ENCODE assay signal across 13 cellular contexts in genomic region chr6:34242252-34243130, GRCh38. TPM values are rescaled to one million over a fixed set of nuclear protein-coding genes. Genes with fewer than 3 reads are reported as not detected.
DNase-seq lines count a peak whose midpoint lies in the region; FAIRE-seq and TF ChIP-seq lines count a peak whose summit lies in the region.
"Had no signal": no experiment of that assay in that cellular context is flagged by ENCODE, and none has a peak within 500 bp of the region (broad histone marks: within the 10 kb centered on the region; RNA-seq: fewer than 3 reads in every experiment).

No MANE protein-coding gene starts in this region.

- H3K27me3 Mint-ChIP-seq in T-helper 2 cell treated with Interferon-gamma antibody and Interleukin-4, amounts not matched to agents 5 μg/mL and 100 μg/mL, for 36 hours (ENCODE audit: low read depth): no peaks in the 10 kb centered on the region
- H3K27me3 Mint-ChIP-seq in astrocyte (ENCODE audit: low read depth, unreplicated experiment) (no peaks in the 10 kb centered on the region), osteocyte (ENCODE audit: unreplicated experiment) (no peaks in the 10 kb centered on the region)

- H3K36me3 Mint-ChIP-seq in T-helper 2 cell treated with Interferon-gamma antibody and Interleukin-4, amounts not matched to agents 5 μg/mL and 100 μg/mL, for 36 hours (ENCODE audit: low read depth): peaks cover 52% of the 10 kb centered on the region
- H3K36me3 Mint-ChIP-seq in astrocyte (ENCODE audit: low read depth, unreplicated experiment) (peaks cover 6% of the 10 kb centered on the region), osteocyte (ENCODE audit: unreplicated experiment) (peaks cover 7% of the 10 kb centered on the region)

- H3K4me1 Mint-ChIP-seq in T-helper 2 cell treated with Interferon-gamma antibody and Interleukin-4, amounts not matched to agents 5 μg/mL and 100 μg/mL, for 36 hours (ENCODE audit: low read depth): peaks cover 56% of the 10 kb centered on the region
- peaks cover 31% of the 10 kb centered on the region for H3K4me1 Mint-ChIP-seq in astrocyte (ENCODE audit: low read depth, unreplicated experiment)
- peaks cover 54% of the 10 kb centered on the region for H3K4me1 Mint-ChIP-seq in osteocyte (ENCODE audit: unreplicated experiment)

- H3K9me3 ChIP-seq in HUES48 (ENCODE audit: control insufficient read depth, insufficient read depth, low read length) (no peaks in the 10 kb centered on the region), astrocyte (ENCODE audit: insufficient read depth, low read depth, low read length) (no peaks in the 10 kb centered on the region)
- H3K9me3 ChIP-seq: mucosa of descending colon, tibial artery had no signal

- no peak overlapping the region for H3K4me3 ChIP-seq in HUES48 (ENCODE audit: low read depth, low read length)
- H3K4me3 ChIP-seq in astrocyte (ENCODE audit: insufficient read depth, low read depth, low read length): peak overlapping the region; percentile 29
- H3K4me3 ChIP-seq: mucosa of descending colon, tibial artery had no signal

- peaks cover 38% of the 10 kb centered on the region for H4K20me1 ChIP-seq in astrocyte (ENCODE audit: insufficient read depth, low read length)

- H2AFZ ChIP-seq in astrocyte (ENCODE audit: low read depth, low read length): no peak overlapping the region

- no peak overlapping the region for H3K4me3 Mint-ChIP-seq in T-helper 2 cell treated with Interferon-gamma antibody and Interleukin-4, amounts not matched to agents 5 μg/mL and 100 μg/mL, for 36 hours
- peak overlapping the region; percentile 72 for H3K4me3 Mint-ChIP-seq in astrocyte (ENCODE audit: unreplicated experiment)
- H3K4me3 Mint-ChIP-seq in osteocyte (ENCODE audit: unreplicated experiment): no peak overlapping the region

- H3K27me3 ChIP-seq in HUES48 (ENCODE audit: control insufficient read depth, insufficient read depth, low read length) (no peaks in the 10 kb centered on the region), astrocyte (ENCODE audit: insufficient read depth, low read length) (no peaks in the 10 kb centered on the region)
- H3K27me3 ChIP-seq: tibial artery had no signal

- peaks cover 72% of the 10 kb centered on the region for H3K36me3 ChIP-seq in HUES48 (ENCODE audit: control insufficient read depth, insufficient read depth, low read length)
- peaks cover 19% of the 10 kb centered on the region for H3K36me3 ChIP-seq in astrocyte (ENCODE audit: insufficient read depth, low read length)

- TF ChIP-seq CTCF in astrocyte (IDR thresholded peaks at IDR 0.05; ENCODE audit: insufficient read depth, low read depth, low read length): no peak
- no peak for TF ChIP-seq CTCF in osteocyte (IDR thresholded peaks at IDR 0.05)

- no peak overlapping the region for H3K9ac ChIP-seq in HUES48 (ENCODE audit: low read depth, low read length)
- peak overlapping the region; percentile 83 for H3K9ac ChIP-seq in astrocyte (ENCODE audit: low read length)

- peak overlapping the region; percentile 86 for H3K4me2 ChIP-seq in astrocyte (ENCODE audit: low read length)

- peak overlapping the region; percentile 65 for H3K27ac Mint-ChIP-seq in T-helper 2 cell treated with Interferon-gamma antibody and Interleukin-4, amounts not matched to agents 5 μg/mL and 100 μg/mL, for 36 hours
- peak overlapping the region; percentile 70 for H3K27ac Mint-ChIP-seq in astrocyte (ENCODE audit: unreplicated experiment)
- peak overlapping the region; percentile 81 for H3K27ac Mint-ChIP-seq in osteocyte (ENCODE audit: unreplicated experiment)

- peak overlapping the region; percentile 95 for H3K27ac ChIP-seq in HUES48 (ENCODE audit: low read depth, low read length)
- peak overlapping the region; percentile 85 for H3K27ac ChIP-seq in astrocyte (ENCODE audit: low read depth, low read length)
- H3K27ac ChIP-seq: tibial artery had no signal

- no peak for DNase-seq in T-helper 2 cell treated with Interferon-gamma antibody and Interleukin-4, amounts not matched to agents 5 μg/mL and 100 μg/mL, for 36 hours (ENCODE audit: low spot score)
- DNase-seq in T-helper 2 cell (no peak), astrocyte (ENCODE audit: low read depth) (no peak), osteocyte (ENCODE audit: extremely low spot score, unreplicated experiment) (no peak), putamen (ENCODE audit: low spot score) (no peak), DMS153 (lab: John Stamatoyannopoulos, UW) (no peak), NCI-H128 (lab: John Stamatoyannopoulos, UW; ENCODE audit: unreplicated experiment) (no peak)
- DNase-seq: NCI-H1930, SHP77 had no signal

- H3K4me1 ChIP-seq in HUES48 (ENCODE audit: control insufficient read depth, insufficient read depth, low read length) (peaks cover 50% of the 10 kb centered on the region), astrocyte (ENCODE audit: insufficient read depth, low read length) (peaks cover 64% of the 10 kb centered on the region)

- FAIRE-seq in astrocyte (lab: Jason Lieb, UNC): no peak
- FAIRE-seq: A204.1 had no signal

- peaks cover 54% of the 10 kb centered on the region for H3K79me2 ChIP-seq in astrocyte (ENCODE audit: insufficient read depth, low read length)

- H3K9me3 Mint-ChIP-seq in T-helper 2 cell treated with Interferon-gamma antibody and Interleukin-4, amounts not matched to agents 5 μg/mL and 100 μg/mL, for 36 hours: no peaks in the 10 kb centered on the region
- no peaks in the 10 kb centered on the region for H3K9me3 Mint-ChIP-seq in astrocyte (ENCODE audit: unreplicated experiment)
- no peaks in the 10 kb centered on the region for H3K9me3 Mint-ChIP-seq in osteocyte (ENCODE audit: unreplicated experiment)

RNA-seq across cellular contexts. Expression of gene HMGA1, which starts 5.8 kb away (rescaled TPM):
- total RNA-seq in astrocyte: 109 and 199 TPM in 2 replicates
- total RNA-seq in osteocyte: 89.0 and 89.7 TPM in 2 replicates

RNA-seq across cellular contexts. Expression of gene SMIM29, which starts 6.3 kb away (rescaled TPM):
- total RNA-seq in astrocyte: 11.1 and 13.9 TPM in 2 replicates
- total RNA-seq in osteocyte: 23.2 and 23.4 TPM in 2 replicates
